ENCODE assay signal across 1 cellular context in genomic region chr9:120904999-120905793, GRCh38.
TF ChIP-seq lines count a peak whose summit lies in the region.

No MANE protein-coding gene starts in this region.

TF ChIP-seq in HepG2, 621 proteins besides CTCF, POLR2A, EP300 and RAD21:
- TF ChIP-seq, protein P1, sequence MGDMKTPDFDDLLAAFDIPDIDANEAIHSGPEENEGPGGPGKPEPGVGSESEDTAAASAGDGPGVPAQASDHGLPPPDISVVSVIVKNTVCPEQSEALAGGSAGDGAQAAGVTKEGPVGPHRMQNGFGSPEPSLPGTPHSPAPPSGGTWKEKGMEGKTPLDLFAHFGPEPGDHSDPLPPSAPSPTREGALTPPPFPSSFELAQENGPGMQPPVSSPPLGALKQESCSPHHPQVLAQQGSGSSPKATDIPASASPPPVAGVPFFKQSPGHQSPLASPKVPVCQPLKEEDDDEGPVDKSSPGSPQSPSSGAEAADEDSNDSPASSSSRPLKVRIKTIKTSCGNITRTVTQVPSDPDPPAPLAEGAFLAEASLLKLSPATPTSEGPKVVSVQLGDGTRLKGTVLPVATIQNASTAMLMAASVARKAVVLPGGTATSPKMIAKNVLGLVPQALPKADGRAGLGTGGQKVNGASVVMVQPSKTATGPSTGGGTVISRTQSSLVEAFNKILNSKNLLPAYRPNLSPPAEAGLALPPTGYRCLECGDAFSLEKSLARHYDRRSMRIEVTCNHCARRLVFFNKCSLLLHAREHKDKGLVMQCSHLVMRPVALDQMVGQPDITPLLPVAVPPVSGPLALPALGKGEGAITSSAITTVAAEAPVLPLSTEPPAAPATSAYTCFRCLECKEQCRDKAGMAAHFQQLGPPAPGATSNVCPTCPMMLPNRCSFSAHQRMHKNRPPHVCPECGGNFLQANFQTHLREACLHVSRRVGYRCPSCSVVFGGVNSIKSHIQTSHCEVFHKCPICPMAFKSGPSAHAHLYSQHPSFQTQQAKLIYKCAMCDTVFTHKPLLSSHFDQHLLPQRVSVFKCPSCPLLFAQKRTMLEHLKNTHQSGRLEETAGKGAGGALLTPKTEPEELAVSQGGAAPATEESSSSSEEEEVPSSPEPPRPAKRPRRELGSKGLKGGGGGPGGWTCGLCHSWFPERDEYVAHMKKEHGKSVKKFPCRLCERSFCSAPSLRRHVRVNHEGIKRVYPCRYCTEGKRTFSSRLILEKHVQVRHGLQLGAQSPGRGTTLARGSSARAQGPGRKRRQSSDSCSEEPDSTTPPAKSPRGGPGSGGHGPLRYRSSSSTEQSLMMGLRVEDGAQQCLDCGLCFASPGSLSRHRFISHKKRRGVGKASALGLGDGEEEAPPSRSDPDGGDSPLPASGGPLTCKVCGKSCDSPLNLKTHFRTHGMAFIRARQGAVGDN (CRISPR knock-in tag; IDR thresholded peaks at IDR 0.05) = 0 out of 2 replicates have a peak, but pooled peaks have one; percentile 21
- TF ChIP-seq SMAD3 (CRISPR knock-in tag; IDR thresholded peaks at IDR 0.05) = no peak
